Comparison of ENCODE assay signal across 14 cellular contexts in the genomic region with DNA sequence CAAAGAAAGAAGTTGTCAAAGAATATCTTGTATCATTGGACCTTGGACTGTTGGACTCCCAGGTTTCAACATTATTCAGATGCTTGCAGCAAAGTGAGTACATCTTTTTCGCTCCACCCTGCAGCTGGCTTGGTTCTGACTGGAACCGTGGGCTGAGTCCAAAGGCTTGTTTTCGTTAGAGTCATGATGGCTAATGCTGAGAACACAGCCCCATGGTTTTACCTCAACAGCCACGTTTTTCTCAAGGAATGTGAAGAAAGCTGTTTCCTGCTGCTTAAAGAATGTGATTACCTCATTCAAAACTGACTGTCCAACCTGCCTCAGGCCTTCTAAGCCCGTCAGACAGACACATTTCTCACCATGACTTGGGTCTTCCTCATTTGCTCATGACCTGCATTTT.
DNase-seq lines count a peak whose midpoint lies in the region; ATAC-seq, FAIRE-seq and TF ChIP-seq lines count a peak whose summit lies in the region.
"Had no signal": no experiment of that assay in that cellular context is flagged by ENCODE, and none has a peak within 500 bp of the region (broad histone marks: within the 10 kb centered on the region; RNA-seq: fewer than 3 reads in every experiment).

No MANE protein-coding gene starts in this region.

- H3K56ac ChIP-seq in H1 (replicated peaks; ENCODE audit: insufficient read length, low read depth, low read length): no peak overlapping the region

- H3K23me2 ChIP-seq in H1 (ENCODE audit: low read depth, low read length): no peaks in the 10 kb centered on the region

- H3K23ac ChIP-seq in H1 (ENCODE audit: insufficient read length) (no peak overlapping the region), mesenchymal stem cell (ENCODE audit: low read length in 2 of 2) (no peak overlapping the region)

- no peak overlapping the region for H3K4me3 ChIP-seq in OCI-LY7 (ENCODE audit: low read depth, low read length, poor library complexity, severe bottlenecking)
- H3K4me3 ChIP-seq in H1 (ENCODE audit: extremely low read depth in 1 of 4, insufficient read depth in 2 of 4, low read depth in 3 of 4, low read length in 4 of 4): no peak overlapping the region
- no peak overlapping the region for H3K4me3 ChIP-seq in mesenchymal stem cell (ENCODE audit: insufficient read depth in 1 of 2, low read depth in 1 of 2, low read length in 2 of 2)
- no peak overlapping the region for H3K4me3 ChIP-seq in upper lobe of right lung
- no peak overlapping the region for H3K4me3 ChIP-seq in left lung
- H3K4me3 ChIP-seq: BLaER1, mucosa of descending colon, vagina had no signal

- H2BK120ac ChIP-seq in H1 (replicated peaks; ENCODE audit: low read depth, low read length): no peak overlapping the region
- H2BK120ac ChIP-seq in mesenchymal stem cell (ENCODE audit: low read depth, low read length): no peak overlapping the region

- DNase-seq in Daoy (ENCODE audit: low read depth) (peak; percentile 76), OCI-LY7 (ENCODE audit: low spot score) (no peak), H1 (ENCODE audit: low read depth in 1 of 2, low spot score in 2 of 2) (no peak), mesenchymal stem cell (no peak), upper lobe of right lung (no peak), left lung (no peak), osteocyte (ENCODE audit: extremely low spot score, unreplicated experiment) (no peak)
- DNase-seq: activated naive CD4-positive, alpha-beta T cell treated with anti-CD3 and anti-CD28 coated beads for 36 hours; mucosa of descending colon; NCI-H2171 treated with DMSO at 0.1 percent for 48 hours had no signal

- no peaks in the 10 kb centered on the region for H4K20me1 ChIP-seq in OCI-LY7 (ENCODE audit: insufficient read depth, low read length)
- H4K20me1 ChIP-seq in H1 (replicated peaks in 1 of 2; ENCODE audit: control insufficient read depth in 1 of 2, insufficient read depth in 2 of 2, low read length in 2 of 2): no peaks in the 10 kb centered on the region
- H4K20me1 ChIP-seq: BLaER1 had no signal

- intact Hi-C loops in OCI-LY7 (cut with micrococcal nuclease; ENCODE audit: unreplicated experiment) (no loop called here), upper lobe of right lung (cut with DNase I) (no loop called here), left lung (cut with DNase I) (no loop called here)

- no peak overlapping the region for H3K27ac ChIP-seq in OCI-LY7 (ENCODE audit: low read depth, low read length, poor library complexity, severe bottlenecking)
- no peak overlapping the region for H3K27ac ChIP-seq in H1 (ENCODE audit: low read depth, low read length)
- peak overlapping the region; percentile 2 for H3K27ac ChIP-seq in mesenchymal stem cell (ENCODE audit: low read length, poor library complexity, severe bottlenecking)
- H3K27ac ChIP-seq in upper lobe of right lung: no peak overlapping the region
- H3K27ac ChIP-seq in left lung: no peak overlapping the region
- H3K27ac ChIP-seq: BLaER1, vagina had no signal

- H2BK12ac ChIP-seq in H1 (ENCODE audit: low read depth, low read length) (no peak overlapping the region), mesenchymal stem cell (ENCODE audit: low read length in 2 of 2) (no peak overlapping the region)

- H3K4me1 ChIP-seq in OCI-LY7 (ENCODE audit: insufficient read depth, low read length, poor library complexity, severe bottlenecking) (peaks cover 94% of the 10 kb centered on the region), H1 (replicated peaks in 1 of 4; ENCODE audit: control insufficient read depth in 3 of 4, insufficient read depth in 4 of 4, low read length in 3 of 4) (peaks cover 7 to 17% (median 13%) of the 10 kb centered on the region in 4 experiments; a peak in 6 of 7 replicates), mesenchymal stem cell (ENCODE audit: control insufficient read depth, insufficient read depth, low read depth, low read length) (peaks cover 6% of the 10 kb centered on the region), upper lobe of right lung (no peaks in the 10 kb centered on the region), left lung (no peaks in the 10 kb centered on the region)

- H3K27me3 Mint-ChIP-seq in osteocyte (ENCODE audit: unreplicated experiment): no peaks in the 10 kb centered on the region

- no peaks in the 10 kb centered on the region for H3K9me2 ChIP-seq in OCI-LY7 (ENCODE audit: insufficient read depth, low read length)

- CTCF ChIA-PET in OCI-LY7 (lab: Charles Lee; ENCODE audit: unreplicated experiment) (interaction anchor here (1.2 to 2.6 kb wide), 2 partner anchors 8 to 15 kb away, joined by 4 to 8 read pairs; no protein-coding TSS in a partner anchor), H1 (lab: Charles Lee; ENCODE audit: partially characterized antibody) (interaction anchor here (1.0 to 1.7 kb wide), 3 partner anchors 12 to 321 kb away, joined by 3 to 6 read pairs (median 5); no protein-coding TSS in a partner anchor)

- WGBS in H1 (ENCODE audit: extremely low coverage in 1 of 2, insufficient coverage in 1 of 2, insufficient read length in 1 of 2, insufficient replicate concordance in 2 of 2, low coverage in 1 of 2, low lambda C conversion rate in 2 of 2, missing lambda C conversion rate in 1 of 2), 2 experiments: 89% methylated on average over 5 of the region's 5 CpGs; no CpG with 5 or more reads in 1 of the 2 experiments
- WGBS in mesenchymal stem cell: 75% methylated on average over 5 of the region's 5 CpGs

- 0 out of 2 replicates have a peak overlapping the region, but pooled peaks have one; percentile 12 for H2BK15ac ChIP-seq in H1 (ENCODE audit: low read length)
- no peak overlapping the region for H2BK15ac ChIP-seq in mesenchymal stem cell (ENCODE audit: low read depth, poor library complexity, severe bottlenecking)

- no peak overlapping the region for H3K4me3 Mint-ChIP-seq in osteocyte (ENCODE audit: unreplicated experiment)
- H3K4me3 Mint-ChIP-seq: activated naive CD4-positive, alpha-beta T cell treated with anti-CD3 and anti-CD28 coated beads for 36 hours had no signal

- peak overlapping the region; percentile 15 for H4K91ac ChIP-seq in H1 (replicated peaks; ENCODE audit: insufficient read length, low read length)
- H4K91ac ChIP-seq in mesenchymal stem cell (ENCODE audit: low read length): no peak overlapping the region

- H3K9ac ChIP-seq in H1 (replicated peaks in 1 of 4; ENCODE audit: extremely low read depth in 1 of 4, low read depth in 3 of 4, low read length in 3 of 4) (no peak overlapping the region), mesenchymal stem cell (ENCODE audit: low read length) (no peak overlapping the region)
- H3K9ac ChIP-seq: BLaER1 had no signal

- TF ChIP-seq EP300 in H1 (IDR thresholded peaks at IDR 0.05; ENCODE audit: borderline replicate concordance in 1 of 2, low read depth in 2 of 2, low read length in 2 of 2): no peak

- H3K27ac Mint-ChIP-seq in osteocyte (ENCODE audit: unreplicated experiment): no peak overlapping the region
- H3K27ac Mint-ChIP-seq: activated naive CD4-positive, alpha-beta T cell treated with anti-CD3 and anti-CD28 coated beads for 36 hours had no signal

- no peaks in the 10 kb centered on the region for H3K9me3 Mint-ChIP-seq in osteocyte (ENCODE audit: unreplicated experiment)
- H3K9me3 Mint-ChIP-seq: activated naive CD4-positive, alpha-beta T cell treated with anti-CD3 and anti-CD28 coated beads for 36 hours had no signal

- H3K27me3 ChIP-seq in H1 (replicated peaks in 1 of 4; ENCODE audit: control insufficient read depth in 3 of 4, extremely low read depth in 1 of 4, insufficient read depth in 3 of 4, low read length in 3 of 4): no peaks in the 10 kb centered on the region; a peak in 1 of 7 replicates
- H3K27me3 ChIP-seq in mesenchymal stem cell (ENCODE audit: control insufficient read depth in 1 of 2, insufficient read depth in 1 of 2, low read length in 2 of 2): no peaks in the 10 kb centered on the region
- no peaks in the 10 kb centered on the region for H3K27me3 ChIP-seq in upper lobe of right lung
- no peaks in the 10 kb centered on the region for H3K27me3 ChIP-seq in left lung
- H3K27me3 ChIP-seq: BLaER1, vagina had no signal

- no peak overlapping the region for H3K14ac ChIP-seq in H1 (ENCODE audit: insufficient read length)
- H3K14ac ChIP-seq in mesenchymal stem cell (ENCODE audit: low read length in 2 of 2): no peak overlapping the region

- H3K4ac ChIP-seq in H1 (replicated peaks; ENCODE audit: insufficient read length, low read depth, low read length): no peak overlapping the region
- no peak overlapping the region for H3K4ac ChIP-seq in mesenchymal stem cell (ENCODE audit: low read depth in 1 of 2, low read length in 2 of 2)

- H2AFZ ChIP-seq in OCI-LY7 (ENCODE audit: low read length) (peak overlapping the region; percentile 18; the same call in 1 of the 2 replicates), H1 (ENCODE audit: low read length) (no peak overlapping the region), mesenchymal stem cell (ENCODE audit: low read depth, low read length) (no peak overlapping the region)

- H2AK5ac ChIP-seq in H1 (ENCODE audit: low read depth, low read length) (no peak overlapping the region), mesenchymal stem cell (ENCODE audit: low read length, severe bottlenecking) (no peak overlapping the region)

- no peak for TF ChIP-seq POLR2A in H1 (IDR thresholded peaks at IDR 0.05; ENCODE audit: control extremely low read depth in 1 of 2, low read depth in 2 of 2, low read length in 2 of 2)

- no peaks in the 10 kb centered on the region for H3K79me2 ChIP-seq in OCI-LY7 (ENCODE audit: insufficient read depth, low read depth, low read length)
- no peaks in the 10 kb centered on the region for H3K79me2 ChIP-seq in H1 (ENCODE audit: control insufficient read depth in 1 of 2, insufficient read depth in 2 of 2, low read length in 2 of 2)

- H3K36me3 ChIP-seq in OCI-LY7 (ENCODE audit: insufficient read depth, low read length) (no peaks in the 10 kb centered on the region), H1 (ENCODE audit: control insufficient read depth in 2 of 4, insufficient read depth in 4 of 4, low read length in 3 of 4) (no peaks in the 10 kb centered on the region), mesenchymal stem cell (ENCODE audit: control insufficient read depth in 1 of 2, insufficient read depth in 2 of 2, low read depth in 1 of 2, low read length in 2 of 2) (no peaks in the 10 kb centered on the region), upper lobe of right lung (no peaks in the 10 kb centered on the region), left lung (no peaks in the 10 kb centered on the region)
- H3K36me3 ChIP-seq: BLaER1, vagina had no signal

- POLR2A ChIA-PET in OCI-LY7 (lab: Charles Lee) (interaction anchor here (0.5 to 7.2 kb wide), 5 partner anchors 6 to 676 kb away, joined by 3 to 97 read pairs (median 10); no protein-coding TSS in a partner anchor), H1 (lab: Charles Lee; ENCODE audit: partially characterized antibody) (no interaction called here)

- no peaks in the 10 kb centered on the region for H3K36me3 Mint-ChIP-seq in osteocyte (ENCODE audit: unreplicated experiment)

- H2BK20ac ChIP-seq in H1 (ENCODE audit: low read length): no peak overlapping the region

- no peak overlapping the region for H3K4me2 ChIP-seq in OCI-LY7 (ENCODE audit: low read length)
- H3K4me2 ChIP-seq in H1 (ENCODE audit: insufficient read depth in 1 of 2, low read depth in 2 of 2, low read length in 2 of 2): no peak overlapping the region
- H3K4me2 ChIP-seq in mesenchymal stem cell (ENCODE audit: low read length, poor library complexity, severe bottlenecking): no peak overlapping the region
- H3K4me2 ChIP-seq: BLaER1 had no signal

- peaks cover 3% of the 10 kb centered on the region for H3K4me1 Mint-ChIP-seq in osteocyte (ENCODE audit: unreplicated experiment)

- FAIRE-seq in H1 (lab: Jason Lieb, UNC): no peak
- FAIRE-seq: frontal cortex had no signal

- no peak overlapping the region for H3K18ac ChIP-seq in H1 (ENCODE audit: extremely low read depth, low read length)
- H3K18ac ChIP-seq in mesenchymal stem cell (ENCODE audit: low read depth in 1 of 2, low read length in 2 of 2): no peak overlapping the region

- TF ChIP-seq CTCF in OCI-LY7 (conservative IDR thresholded peaks at IDR 0.05; ENCODE audit: low read length): no peak
- no peak for TF ChIP-seq CTCF in H1 (IDR thresholded peaks at IDR 0.05; ENCODE audit: control extremely low read depth in 1 of 3, insufficient read depth in 1 of 3, low read depth in 1 of 3, low read length in 3 of 3)
- no peak for TF ChIP-seq CTCF in upper lobe of right lung (IDR thresholded peaks at IDR 0.05)
- no peak for TF ChIP-seq CTCF in left lung (IDR thresholded peaks at IDR 0.05)
- no peak for TF ChIP-seq CTCF in osteocyte (IDR thresholded peaks at IDR 0.05)

- BruUV-seq in OCI-LY7 (replicated peaks; lab: Mats Ljungman, UMichigan): no TSS peak

- no peak overlapping the region for H4K5ac ChIP-seq in H1 (ENCODE audit: insufficient read length, low read depth, low read length)

- H3K79me1 ChIP-seq in H1 (ENCODE audit: low read depth, low read length) (no peaks in the 10 kb centered on the region), mesenchymal stem cell (replicated peaks; ENCODE audit: low read length, poor library complexity, severe bottlenecking) (no peaks in the 10 kb centered on the region)

- H2BK5ac ChIP-seq in H1 (ENCODE audit: low read depth, low read length): no peak overlapping the region
- no peak overlapping the region for H2BK5ac ChIP-seq in mesenchymal stem cell (ENCODE audit: low read depth, low read length, poor library complexity, severe bottlenecking)

- no peak overlapping the region for H4K8ac ChIP-seq in H1 (ENCODE audit: extremely low read depth, insufficient read depth, low read length)
- H4K8ac ChIP-seq in mesenchymal stem cell (ENCODE audit: low read length): no peak overlapping the region

- ATAC-seq in upper lobe of right lung (no peak), HG03025 (IDR thresholded peaks at IDR 0.05; ENCODE audit: low FRiP score, unreplicated experiment) (no peak), left lung (no peak)

- H3K9me3 ChIP-seq in OCI-LY7 (ENCODE audit: low read length): no peaks in the 10 kb centered on the region
- no peaks in the 10 kb centered on the region for H3K9me3 ChIP-seq in H1 (ENCODE audit: insufficient read depth in 2 of 2, low read depth in 1 of 2, low read length in 1 of 2)
- H3K9me3 ChIP-seq in mesenchymal stem cell (ENCODE audit: control insufficient read depth, low read length): no peaks in the 10 kb centered on the region
- H3K9me3 ChIP-seq in upper lobe of right lung: no peaks in the 10 kb centered on the region
- no peaks in the 10 kb centered on the region for H3K9me3 ChIP-seq in left lung
- H3K9me3 ChIP-seq: BLaER1, mucosa of descending colon, vagina had no signal

- TF ChIP-seq RAD21 in H1 (IDR thresholded peaks at IDR 0.05 in 1 of 2, conservative IDR thresholded peaks at IDR 0.05 in 1 of 2; ENCODE audit: low read depth in 2 of 2, low read length in 2 of 2): no peak
